ENCODE assay signal across 8 cellular contexts in the genomic region with DNA sequence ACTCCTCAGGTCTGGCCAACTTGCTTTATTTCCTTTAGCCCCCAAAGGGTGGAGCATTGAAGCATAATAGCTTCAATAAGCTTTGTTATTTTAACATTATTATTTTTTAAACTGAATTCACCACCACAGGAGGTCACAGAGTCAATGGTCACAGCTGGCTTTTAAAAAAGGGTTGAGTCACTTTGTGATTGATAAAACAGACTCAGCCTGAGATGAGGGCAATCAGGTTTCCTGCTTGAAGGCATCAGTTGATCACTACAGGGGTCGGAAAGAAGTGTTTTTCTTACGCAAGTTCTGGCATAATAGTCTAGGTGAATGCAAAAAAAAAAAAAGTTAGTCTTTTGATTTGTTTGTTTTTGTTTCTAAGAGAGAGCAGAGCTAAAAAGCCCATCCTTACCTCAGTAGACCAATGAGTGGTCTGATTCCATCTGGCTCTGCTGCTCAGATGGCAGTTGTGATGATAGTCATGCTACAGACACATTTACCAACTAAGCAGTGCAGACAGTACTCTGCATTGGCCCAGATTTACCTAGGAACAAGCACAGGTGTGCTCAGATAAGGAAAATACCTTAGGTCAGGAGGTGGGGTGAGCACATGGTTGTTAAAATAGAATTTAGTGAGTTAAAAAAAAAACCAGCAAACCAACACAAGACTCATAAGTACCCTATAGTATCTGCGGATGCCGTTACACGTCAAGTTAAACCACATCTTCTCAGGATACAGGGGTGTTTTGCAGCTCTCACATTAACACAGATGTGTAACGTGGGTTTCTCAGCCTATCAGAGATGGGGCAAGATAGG. TPM values are rescaled to one million over a fixed set of nuclear protein-coding genes. Genes with fewer than 3 reads are reported as not detected.
DNase-seq lines count a peak whose midpoint lies in the region; ATAC-seq and TF ChIP-seq lines count a peak whose summit lies in the region.
"Had no signal": no experiment of that assay in that cellular context is flagged by ENCODE, and none has a peak within 500 bp of the region (broad histone marks: within the 10 kb centered on the region; RNA-seq: fewer than 3 reads in every experiment).

No MANE protein-coding gene starts in this region.

- H3K27me3 Mint-ChIP-seq in type B pancreatic cell (peaks cover 9% of the 10 kb centered on the region), CD14-positive monocyte (ENCODE audit: low read depth in 3 of 3) (peaks cover 2 to 3% (median 2%) of the 10 kb centered on the region in 3 donors)

- TF ChIP-seq CTCF in colonic mucosa (IDR thresholded peaks at IDR 0.05) (no peak), type B pancreatic cell (conservative IDR thresholded peaks at IDR 0.05) (no peak), CD14-positive monocyte (IDR thresholded peaks at IDR 0.05) (no peak), omental fat pad (IDR thresholded peaks at IDR 0.05) (no peak)

- peak overlapping the region; percentile 79 for H3K4me2 ChIP-seq in skeletal muscle satellite cell (ENCODE audit: low read length)

- H3K9me3 Mint-ChIP-seq in type B pancreatic cell = no peaks in the 10 kb centered on the region
- peaks cover 0 to 3% (median 0%) of the 10 kb centered on the region in 7 donors for H3K9me3 Mint-ChIP-seq in CD14-positive monocyte

- H3K36me3 Mint-ChIP-seq in type B pancreatic cell (no peaks in the 10 kb centered on the region), CD14-positive monocyte (no peaks in the 10 kb centered on the region)

- no peak overlapping the region for H3K4me3 ChIP-seq in colonic mucosa
- peak overlapping the region; percentile 51 for H3K4me3 ChIP-seq in skeletal muscle satellite cell (ENCODE audit: low read length)

- intact Hi-C loops in colonic mucosa (cut with DNase I) = no loop called here
- intact Hi-C loops in CD14-positive monocyte (cut with micrococcal nuclease) = no loop called here

- peak overlapping the region; percentile 50 for H3K27ac ChIP-seq in colonic mucosa

- H3K27ac Mint-ChIP-seq in type B pancreatic cell (no peak overlapping the region), CD14-positive monocyte (no peak overlapping the region)

- H3K9me3 ChIP-seq in colonic mucosa (no peaks in the 10 kb centered on the region), skeletal muscle satellite cell (replicated peaks; ENCODE audit: low read length) (no peaks in the 10 kb centered on the region)

- H3K4me1 ChIP-seq in colonic mucosa = no peaks in the 10 kb centered on the region
- H3K4me1 ChIP-seq in skeletal muscle satellite cell (ENCODE audit: control insufficient read depth, insufficient read depth, low read length) = peaks cover 55% of the 10 kb centered on the region

- H3K4me1 Mint-ChIP-seq in type B pancreatic cell (ENCODE audit: unreplicated experiment) (peaks cover 4% of the 10 kb centered on the region), CD14-positive monocyte (no peaks in the 10 kb centered on the region)

- H3K27me3 ChIP-seq in colonic mucosa (no peaks in the 10 kb centered on the region), skeletal muscle satellite cell (ENCODE audit: control insufficient read depth, insufficient read depth, low read length) (peaks cover 8% of the 10 kb centered on the region)

- H3K9ac ChIP-seq in colonic mucosa (ENCODE audit: low read depth in 2 of 2, low read length in 2 of 2) = no peak overlapping the region
- H3K9ac ChIP-seq in skeletal muscle satellite cell (ENCODE audit: low read depth, low read length) = peak overlapping the region; percentile 48

- ATAC-seq in GM18909 (IDR thresholded peaks at IDR 0.05; ENCODE audit: poor library complexity, unreplicated experiment) (peak; percentile 35), HG03469 (IDR thresholded peaks at IDR 0.05; ENCODE audit: unreplicated experiment) (peak; percentile 12), omental fat pad (ENCODE audit: low FRiP score) (no peak)

- H3K36me3 ChIP-seq in colonic mucosa (no peaks in the 10 kb centered on the region), skeletal muscle satellite cell (ENCODE audit: insufficient read depth, low read length) (no peaks in the 10 kb centered on the region)

- DNase-seq in colonic mucosa (no peak), type B pancreatic cell (ENCODE audit: extremely low spot score, unreplicated experiment) (no peak), CD14-positive monocyte (ENCODE audit: low spot score) (no peak), omental fat pad (ENCODE audit: low spot score) (no peak)

- H3K4me3 Mint-ChIP-seq in type B pancreatic cell = no peak overlapping the region
- no peak overlapping the region for H3K4me3 Mint-ChIP-seq in CD14-positive monocyte

RNA-seq across cellular contexts. Expression of a gene that starts 22.6 kb away (rescaled TPM):
- total RNA-seq in colonic mucosa (not detected), type B pancreatic cell (ENCODE audit: low replicate concordance) (not detected in 2 replicates), omental fat pad (under 1 TPM in 2 of 4 donors, not detected in 2; 0.19 to 0.24 TPM)
- not detected in 2 replicates for total RNA-seq in skeletal muscle satellite cell (2012; rRNA removed)
- not detected for polyA plus RNA-seq in CD14-positive monocyte

RNA-seq across cellular contexts. Expression of a gene that starts 35.9 kb away (rescaled TPM):
- not detected for total RNA-seq in colonic mucosa
- not detected in 2 replicates for total RNA-seq in skeletal muscle satellite cell (2012; rRNA removed)
- not detected in 2 replicates for total RNA-seq in type B pancreatic cell (ENCODE audit: low replicate concordance)
- not detected for polyA plus RNA-seq in CD14-positive monocyte
- total RNA-seq in omental fat pad = not detected
- total RNA-seq: SK-MEL-5 had no signal
